8 cellular contexts compared by ENCODE assay signal in the genomic region with DNA sequence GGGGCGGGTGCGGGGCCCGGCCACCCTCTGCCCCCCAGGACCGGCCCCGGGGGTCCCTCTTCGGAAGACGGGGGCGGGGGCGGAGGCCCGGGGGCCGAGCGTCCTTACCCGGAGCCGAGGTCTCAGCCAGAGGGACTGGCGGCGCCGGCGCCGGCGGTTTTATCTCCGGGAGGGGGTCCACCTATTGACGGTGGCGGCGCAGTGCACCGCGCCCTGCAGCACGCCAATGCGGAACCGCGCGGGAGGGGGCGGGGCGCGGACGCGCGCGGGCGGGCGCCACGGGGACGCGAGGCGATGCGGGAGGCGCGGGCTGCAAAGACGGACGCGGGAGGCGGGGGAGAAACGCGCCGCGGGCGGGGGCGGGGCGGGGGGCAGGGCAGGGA. TPM values are rescaled to one million over a fixed set of nuclear protein-coding genes. Genes with fewer than 3 reads are reported as not detected.
DNase-seq lines count a peak whose midpoint lies in the region; FAIRE-seq and TF ChIP-seq lines count a peak whose summit lies in the region.

A gene (minus strand): TSS at position 134 of the 383 bp plus-strand sequence. CDS start 1,320 bp downstream, outside the sequence.

- H3K27me3 ChIP-seq in endothelial cell of umbilical vein (ENCODE audit: control insufficient read depth in 2 of 2, insufficient read depth in 2 of 2, low read length in 2 of 2) (no peaks in the 10 kb centered on the region), neural progenitor cell (peaks cover 84% of the 10 kb centered on the region)

- peak within 1 kb of the TSS; percentile 93 for H3K27ac ChIP-seq in VCaP
- no peak within 1 kb of the TSS for H3K27ac ChIP-seq in endothelial cell of umbilical vein (ENCODE audit: insufficient read depth, low read depth, low read length)
- no peak within 1 kb of the TSS for H3K27ac ChIP-seq in neural progenitor cell

- H2AFZ ChIP-seq in endothelial cell of umbilical vein (ENCODE audit: low read depth, low read length) = no peak within 1 kb of the TSS
- H2AFZ ChIP-seq in neural progenitor cell (replicated peaks) = no peak within 1 kb of the TSS

- H3F3A ChIP-seq in neural progenitor cell (ENCODE audit: low read depth) = peaks cover 6% of the 10 kb centered on the region

- in situ Hi-C loops in ACHN (cut with HindIII; ENCODE audit: low pct_ligation_motif_present, low pct_unique_long_range_greater_than_20kb, low sequenced_read_pairs) = no loop called here

- H3K9me1 ChIP-seq in endothelial cell of umbilical vein (replicated peaks; ENCODE audit: control insufficient read depth, extremely low read depth, insufficient read depth, low read length) = no peaks in the 10 kb centered on the region

- no peaks in the 10 kb centered on the region for H3K36me3 Mint-ChIP-seq in neural progenitor cell
- H3K36me3 Mint-ChIP-seq in activated T-helper 2 cell treated with anti-CD3 and anti-CD28 coated beads, Interferon-gamma antibody, Interleukin-2, Interleukin-4, amounts not matched to agents 10 μg/mL and 5 μg/mL and 100 μg/mL, durations not matched to agents 14 hours and 24 hours and 36 hours (ENCODE audit: low read depth) = no peaks in the 10 kb centered on the region

- H4K20me1 ChIP-seq in endothelial cell of umbilical vein (replicated peaks; ENCODE audit: control insufficient read depth, extremely low read depth, insufficient read depth, low read length) = no peaks in the 10 kb centered on the region
- H4K20me1 ChIP-seq in neural progenitor cell (ENCODE audit: low read depth) = peaks cover 20% of the 10 kb centered on the region

- peak within 1 kb of the TSS in 1 of 3 experiments; percentile 28 for H3K4me3 ChIP-seq in endothelial cell of umbilical vein (replicated peaks in 1 of 3; ENCODE audit: insufficient read depth in 1 of 3, low read depth in 1 of 3, low read length in 3 of 3)
- H3K4me3 ChIP-seq in neural progenitor cell = peak within 1 kb of the TSS; percentile 51

- no peak within 1 kb of the TSS for H3K27ac Mint-ChIP-seq in neural progenitor cell
- no peak within 1 kb of the TSS for H3K27ac Mint-ChIP-seq in activated T-helper 2 cell treated with anti-CD3 and anti-CD28 coated beads, Interferon-gamma antibody, Interleukin-2, Interleukin-4, amounts not matched to agents 10 μg/mL and 5 μg/mL and 100 μg/mL, durations not matched to agents 14 hours and 24 hours and 36 hours

- peaks cover 2% of the 10 kb centered on the region for H3K9me3 Mint-ChIP-seq in neural progenitor cell
- H3K9me3 Mint-ChIP-seq in activated T-helper 2 cell treated with anti-CD3 and anti-CD28 coated beads, Interferon-gamma antibody, Interleukin-2, Interleukin-4, amounts not matched to agents 10 μg/mL and 5 μg/mL and 100 μg/mL, durations not matched to agents 14 hours and 24 hours and 36 hours = no peaks in the 10 kb centered on the region

- BruUV-seq in endothelial cell of umbilical vein (replicated peaks; lab: Mats Ljungman, UMichigan) = no TSS peak

- TF ChIP-seq CTCF in VCaP (conservative IDR thresholded peaks at IDR 0.05) (peak; percentile 64), endothelial cell of umbilical vein (IDR thresholded peaks at IDR 0.05; ENCODE audit: extremely low read depth in 1 of 2, insufficient read depth in 1 of 2, low read depth in 1 of 2, low read length in 2 of 2) (peak in 1 of 2 donors; percentile 14), neural progenitor cell (IDR thresholded peaks at IDR 0.05) (peak; percentile 29)

- H3K9me3 ChIP-seq in endothelial cell of umbilical vein (replicated peaks; ENCODE audit: control insufficient read depth, insufficient read depth, low read length) = no peaks in the 10 kb centered on the region
- H3K9me3 ChIP-seq in neural progenitor cell (ENCODE audit: low read depth) = no peaks in the 10 kb centered on the region

- CTCF ChIA-PET in endothelial cell of umbilical vein (lab: Charles Lee) = no interaction called here

- no peak for FAIRE-seq in endothelial cell of umbilical vein (lab: Jason Lieb, UNC)

- H3K4me3 Mint-ChIP-seq in neural progenitor cell = peak within 1 kb of the TSS; percentile 70
- H3K4me3 Mint-ChIP-seq in activated T-helper 2 cell treated with anti-CD3 and anti-CD28 coated beads, Interferon-gamma antibody, Interleukin-2, Interleukin-4, amounts not matched to agents 10 μg/mL and 5 μg/mL and 100 μg/mL, durations not matched to agents 14 hours and 24 hours and 36 hours (ENCODE audit: low read depth) = no peak within 1 kb of the TSS

- H3K9ac ChIP-seq in endothelial cell of umbilical vein (replicated peaks; ENCODE audit: extremely low read depth, insufficient read depth, low read length) (no peak within 1 kb of the TSS), neural progenitor cell (no peak within 1 kb of the TSS)

- H3K4me2 ChIP-seq in endothelial cell of umbilical vein (ENCODE audit: insufficient read depth, low read length) (no peak within 1 kb of the TSS), neural progenitor cell (peak within 1 kb of the TSS; percentile 82)

- H3K36me3 ChIP-seq in endothelial cell of umbilical vein (ENCODE audit: control insufficient read depth in 2 of 2, extremely low read depth in 1 of 2, insufficient read depth in 2 of 2, low read length in 2 of 2) (no peaks in the 10 kb centered on the region), neural progenitor cell (no peaks in the 10 kb centered on the region)

- dilution Hi-C loops in endothelial cell of umbilical vein (cut with MboI; ENCODE audit: extremely low pct_ligation_motif_present, low sequenced_read_pairs) = no loop called here

- POLR2A ChIA-PET in endothelial cell of umbilical vein (lab: Charles Lee) = no interaction called here

- intact Hi-C loops in endothelial cell of umbilical vein (cut with micrococcal nuclease) = no loop called here
- intact Hi-C loops in activated T-helper 2 cell treated with anti-CD3 and anti-CD28 coated beads, Interferon-gamma antibody, Interleukin-2, Interleukin-4, amounts not matched to agents 10 μg/mL and 5 μg/mL and 100 μg/mL, durations not matched to agents 14 hours and 24 hours and 36 hours (cut with micrococcal nuclease) = no loop called here

- H3K4me1 ChIP-seq in endothelial cell of umbilical vein (ENCODE audit: control insufficient read depth, extremely low read depth, insufficient read depth, low read length) (no peaks in the 10 kb centered on the region), neural progenitor cell (no peaks in the 10 kb centered on the region)

- H3K4me1 Mint-ChIP-seq in neural progenitor cell = peaks cover 12% of the 10 kb centered on the region
- peaks cover 2% of the 10 kb centered on the region for H3K4me1 Mint-ChIP-seq in activated T-helper 2 cell treated with anti-CD3 and anti-CD28 coated beads, Interferon-gamma antibody, Interleukin-2, Interleukin-4, amounts not matched to agents 10 μg/mL and 5 μg/mL and 100 μg/mL, durations not matched to agents 14 hours and 24 hours and 36 hours (ENCODE audit: low read depth)

- DNase-seq in ACHN = peak; percentile 42
- DNase-seq in H4 (ENCODE audit: low spot score) = no peak
- DNase-seq in endothelial cell of umbilical vein (ENCODE audit: low read depth, low spot score) = no peak
- peak; percentile 70 for DNase-seq in neural progenitor cell (ENCODE audit: low spot score)
- DNase-seq in OCI-M2 (lab: John Stamatoyannopoulos, UW; ENCODE audit: unreplicated experiment) = no peak
- DNase-seq in activated T-helper 2 cell treated with anti-CD3 and anti-CD28 coated beads, Interferon-gamma antibody, Interleukin-2, Interleukin-4, amounts not matched to agents 10 μg/mL and 5 μg/mL and 100 μg/mL, durations not matched to agents 14 hours and 24 hours and 36 hours (ENCODE audit: low spot score) = no peak
- DNase-seq in NCI-H2107 treated with DMSO at 0.1 percent for 48 hours (lab: John Stamatoyannopoulos, UW; ENCODE audit: unreplicated experiment) = no peak

- H3K27me3 Mint-ChIP-seq in neural progenitor cell (ENCODE audit: insufficient read depth, low read depth) = peaks cover 17% of the 10 kb centered on the region
- peaks cover 20% of the 10 kb centered on the region for H3K27me3 Mint-ChIP-seq in activated T-helper 2 cell treated with anti-CD3 and anti-CD28 coated beads, Interferon-gamma antibody, Interleukin-2, Interleukin-4, amounts not matched to agents 10 μg/mL and 5 μg/mL and 100 μg/mL, durations not matched to agents 14 hours and 24 hours and 36 hours (ENCODE audit: low read depth)

- H3K79me2 ChIP-seq in endothelial cell of umbilical vein (ENCODE audit: control insufficient read depth, insufficient read depth, low read length) (no peaks in the 10 kb centered on the region), neural progenitor cell (ENCODE audit: low read depth) (no peaks in the 10 kb centered on the region)

- TF ChIP-seq POLR2A in endothelial cell of umbilical vein (IDR thresholded peaks at IDR 0.05; ENCODE audit: low read depth, low read length) = no peak

TF ChIP-seq in endothelial cell of umbilical vein, 7 proteins besides CTCF, POLR2A, EP300 and RAD21:
- TF ChIP-seq GATA2 (IDR thresholded peaks at IDR 0.05; ENCODE audit: insufficient read depth, insufficient read length, low read depth, low read length) = no peak
- TF ChIP-seq EZH2 (IDR thresholded peaks at IDR 0.05; ENCODE audit: borderline replicate concordance, low read depth, low read length, severe bottlenecking) = peak; percentile 13

RNA-seq across cellular contexts. Expression of the gene that starts here (rescaled TPM):
- total RNA-seq in H4 (2014; rRNA removed; shearing (Covaris generic)) = 181 and 233 TPM in 2 replicates
- 2.9 and 3.4 TPM in 2 replicates for total RNA-seq in endothelial cell of umbilical vein
- 2.7 and 2.9 TPM in 2 replicates for polyA plus RNA-seq in endothelial cell of umbilical vein
- 3.0 and 3.1 TPM in 2 replicates for polyA plus RNA-seq in endothelial cell of umbilical vein (2011; cell fraction: cytosol; rRNA removed)
- 1.5 and 2.5 TPM in 2 replicates for polyA plus RNA-seq in endothelial cell of umbilical vein (2011; cell fraction: nucleus; rRNA removed)
- 10.1 and 24.4 TPM in 2 replicates for polyA plus RNA-seq in endothelial cell of umbilical vein (2012)
- polyA minus RNA-seq in endothelial cell of umbilical vein = 3.2 and 3.4 TPM in 2 replicates
- 64.3 TPM for polyA minus RNA-seq in endothelial cell of umbilical vein (2011; cell fraction: cytosol; rRNA and poly(A)+ RNA removed)
- polyA minus RNA-seq in endothelial cell of umbilical vein (2011; cell fraction: nucleus; rRNA and poly(A)+ RNA removed) = 0.48 and 1.3 TPM in 2 replicates
- 0.54 and 1.5 TPM in 2 replicates for total RNA-seq in neural progenitor cell (ENCODE audit: low replicate concordance)
- total RNA-seq in activated T-helper 2 cell treated with anti-CD3 and anti-CD28 coated beads, Interferon-gamma antibody, Interleukin-2, Interleukin-4, amounts not matched to agents 10 μg/mL and 5 μg/mL and 100 μg/mL, durations not matched to agents 14 hours and 24 hours and 36 hours = 1.4 and 2.4 TPM in 2 replicates

Comparison
In these comparisons a context has a peak if more than half of its experiments do, and no peak if none do; other contexts are left out.
1. RNA of the gene that starts here (total RNA-seq): 181 to 233 TPM in H4; 2.9 to 3.4 TPM in endothelial cell of umbilical vein, 1.4 to 2.4 TPM in activated T-helper 2 cell treated with anti-CD3 and anti-CD28 coated beads, Interferon-gamma antibody, Interleukin-2, Interleukin-4, amounts not matched to agents 10 μg/mL and 5 μg/mL and 100 μg/mL, durations not matched to agents 14 hours and 24 hours and 36 hours and 0.54 to 1.5 TPM in neural progenitor cell; every median in the first group is over 10 times any median in the second.
2. DNase-seq: peak in ACHN (single experiment) and neural progenitor cell (single experiment); none in H4 (single experiment), endothelial cell of umbilical vein (single experiment), OCI-M2 (single experiment), activated T-helper 2 cell treated with anti-CD3 and anti-CD28 coated beads, Interferon-gamma antibody, Interleukin-2, Interleukin-4, amounts not matched to agents 10 μg/mL and 5 μg/mL and 100 μg/mL, durations not matched to agents 14 hours and 24 hours and 36 hours (single experiment) and NCI-H2107 treated with DMSO at 0.1 percent for 48 hours (single experiment).